Comparison of ENCODE assay signal across 8 cellular contexts in genomic region chr11:64250875-64251721, GRCh38. TPM values are rescaled to one million over a fixed set of nuclear protein-coding genes. Genes with fewer than 3 reads are reported as not detected.
DNase-seq lines count a peak whose midpoint lies in the region; ATAC-seq and TF ChIP-seq lines count a peak whose summit lies in the region.

PLCB3 (plus strand) TSS chr11:64251530; CDS start chr11:64251650, 120 bp downstream.

- intact Hi-C loops in gastrocnemius medialis (cut with DNase I; ENCODE audit: low total_unique reads), result loop anchor here (1.0 kb wide), 4 partner anchors 18 to 54 kb away; partner anchors contain the start of gene ESRRA

- peak within 1 kb of the TSS; percentile 49 for H3K27ac ChIP-seq in HL-60 (replicated peaks)
- peak within 1 kb of the TSS; percentile 67 to 82 (median 76) for H3K27ac ChIP-seq in gastrocnemius medialis

- ATAC-seq in gastrocnemius medialis, result peak; percentile 40 to 50
- ATAC-seq in GM18519 (IDR thresholded peaks at IDR 0.05; ENCODE audit: low FRiP score, unreplicated experiment), result no peak

- H3K4me3 ChIP-seq in GM12875 (ENCODE audit: low read depth, low read length) (peak within 1 kb of the TSS; percentile 77), HL-60 (replicated peaks; ENCODE audit: insufficient read depth, low read length) (peak within 1 kb of the TSS; percentile 75), iPS-11a (ENCODE audit: low read depth, low read length) (peak within 1 kb of the TSS; percentile 85), gastrocnemius medialis (peak within 1 kb of the TSS; percentile 65 to 92 (median 78))

- peak; percentile 82 to 86 for TF ChIP-seq POLR2A in gastrocnemius medialis (IDR thresholded peaks at IDR 0.05)

- peak; percentile 95 for DNase-seq in 8988T
- DNase-seq in HL-60 (ENCODE audit: low read depth in 1 of 2, low spot score in 1 of 2), result peak in 1 of 2 experiments; percentile 44
- DNase-seq in T-helper 1 cell, result peak in 4 of 5 donors; percentile 41 to 70 (median 44)
- peak; percentile 78 for DNase-seq in astrocyte of the hippocampus (ENCODE audit: low read depth, low spot score)
- DNase-seq in gastrocnemius medialis, result no peak

- peaks cover 36 to 37% of the 10 kb centered on the region in 2 donors for H3K4me1 ChIP-seq in gastrocnemius medialis

- no peaks in the 10 kb centered on the region for H3K27me3 ChIP-seq in HL-60 (ENCODE audit: insufficient read depth, poor library complexity, severe bottlenecking)
- H3K27me3 ChIP-seq in gastrocnemius medialis, result no peaks in the 10 kb centered on the region

- TF ChIP-seq CTCF in GM12875 (IDR thresholded peaks at IDR 0.05; ENCODE audit: borderline replicate concordance, insufficient read depth, low read depth, low read length) (peak; percentile 79), HL-60 (IDR thresholded peaks at IDR 0.05; ENCODE audit: insufficient read depth, low read length) (no peak), gastrocnemius medialis (IDR thresholded peaks at IDR 0.05 in 4 of 5, conservative IDR thresholded peaks at IDR 0.05 in 1 of 5) (peak; percentile 79 to 98 (median 94))

- peaks cover 0 to 10% of the 10 kb centered on the region in 2 donors for H3K36me3 ChIP-seq in gastrocnemius medialis

- in situ Hi-C loops in gastrocnemius medialis (cut with MboI; ENCODE audit: low sequenced_read_pairs in 4 of 4), result no loop called here

- H3K9me3 ChIP-seq in gastrocnemius medialis, result no peaks in the 10 kb centered on the region

RNA-seq across cellular contexts. Expression of gene PLCB3, which starts in this region (rescaled TPM):
- total RNA-seq in gastrocnemius medialis, result 1 to 10 TPM; 4.7 to 9.7 (median 6.2) TPM

Comparison
In these comparisons a context has a peak if more than half of its experiments do, and no peak if none do; other contexts are left out.
1. DNase-seq: peak in 8988T (single experiment), T-helper 1 cell (4 of 5) and astrocyte of the hippocampus (single experiment); none in gastrocnemius medialis (0 of 2).
2. Peak in every context shown above with its lines, with median percentiles within 50 percentile points of each other: H3K4me3 ChIP-seq.